ENCODE assay signal across 8 cellular contexts in genomic region chr4:149914521-149915115, GRCh38.
DNase-seq lines count a peak whose midpoint lies in the region; ATAC-seq and TF ChIP-seq lines count a peak whose summit lies in the region.

No MANE protein-coding gene starts in this region.

- CTCF ChIA-PET in activated CD8-positive, alpha-beta T cell treated with anti-CD3 and anti-CD28 coated beads for 36 hours (lab: Charles Lee), result no interaction called here

- peak; percentile 71 for ATAC-seq in HG02588 (IDR thresholded peaks at IDR 0.05; ENCODE audit: unreplicated experiment)
- no peak for ATAC-seq in activated CD8-positive, alpha-beta T cell treated with anti-CD3 and anti-CD28 coated beads for 36 hours

- intact Hi-C loops in activated CD8-positive, alpha-beta T cell treated with anti-CD3 and anti-CD28 coated beads for 36 hours (cut with micrococcal nuclease), result no loop called here
- intact Hi-C loops in lower leg skin (cut with DNase I; ENCODE audit: low total_unique reads), result no loop called here

- H3K27ac Mint-ChIP-seq in activated CD8-positive, alpha-beta T cell treated with anti-CD3 and anti-CD28 coated beads for 36 hours, result no peak overlapping the region

- H3K27ac ChIP-seq in C4-2B, result no peak overlapping the region

- POLR2A ChIA-PET in activated CD8-positive, alpha-beta T cell treated with anti-CD3 and anti-CD28 coated beads for 36 hours (lab: Charles Lee), result no interaction called here

- H3K36me3 Mint-ChIP-seq in activated CD8-positive, alpha-beta T cell treated with anti-CD3 and anti-CD28 coated beads for 36 hours (ENCODE audit: low read depth), result no peaks in the 10 kb centered on the region

- H3K4me3 ChIP-seq in NB4 (ENCODE audit: low read depth, low read length) (no peak overlapping the region), kidney epithelial cell (ENCODE audit: low read depth, low read length) (no peak overlapping the region), lower leg skin (ENCODE audit: low read depth, poor library complexity, severe bottlenecking) (no peak overlapping the region)

- H3K9me3 Mint-ChIP-seq in activated CD8-positive, alpha-beta T cell treated with anti-CD3 and anti-CD28 coated beads for 36 hours, result no peaks in the 10 kb centered on the region

- TF ChIP-seq POLR2A in NB4 (IDR thresholded peaks at IDR 0.05; ENCODE audit: extremely low read depth, insufficient read length) (no peak), lower leg skin (IDR thresholded peaks at IDR 0.05) (no peak)

- DNase-seq in NB4 (ENCODE audit: low read depth) (peak; percentile 55), kidney epithelial cell (ENCODE audit: low read depth) (no peak), lower leg skin (ENCODE audit: low spot score in 2 of 2) (no peak), NOMO-1 treated with dmso at 0.1 percent for 144 hours (lab: John Stamatoyannopoulos, UW; ENCODE audit: unreplicated experiment) (no peak)
- DNase-seq in activated CD8-positive, alpha-beta T cell treated with anti-CD3 and anti-CD28 coated beads for 36 hours, result peak; percentile 60

- no peaks in the 10 kb centered on the region for H3K4me1 Mint-ChIP-seq in activated CD8-positive, alpha-beta T cell treated with anti-CD3 and anti-CD28 coated beads for 36 hours (ENCODE audit: low read depth)

- 43 to 48% methylated on average over 5 of the region's 5 CpGs for WGBS in lower leg skin, 2 donors

- peaks cover 2% of the 10 kb centered on the region for H3K27me3 Mint-ChIP-seq in activated CD8-positive, alpha-beta T cell treated with anti-CD3 and anti-CD28 coated beads for 36 hours

- H3K36me3 ChIP-seq in kidney epithelial cell (ENCODE audit: control insufficient read depth, insufficient read depth, low read length), result no peaks in the 10 kb centered on the region

- peak; percentile 87 for TF ChIP-seq CTCF in C4-2B (conservative IDR thresholded peaks at IDR 0.05)
- peak; percentile 81 for TF ChIP-seq CTCF in GM12872 (IDR thresholded peaks at IDR 0.05; ENCODE audit: insufficient read depth, low read depth, low read length)
- TF ChIP-seq CTCF in NB4 (IDR thresholded peaks at IDR 0.05; ENCODE audit: low read depth, low read length), result peak; percentile 77
- TF ChIP-seq CTCF in activated CD8-positive, alpha-beta T cell treated with anti-CD3 and anti-CD28 coated beads for 36 hours (IDR thresholded peaks at IDR 0.05), result peak; percentile 62
- peak; percentile 79 for TF ChIP-seq CTCF in kidney epithelial cell (IDR thresholded peaks at IDR 0.05; ENCODE audit: insufficient read depth, low read length, poor library complexity, severe bottlenecking)
- TF ChIP-seq CTCF in lower leg skin (IDR thresholded peaks at IDR 0.05), result no peak

- H3K27me3 ChIP-seq in kidney epithelial cell (ENCODE audit: control insufficient read depth, insufficient read depth, low read length), result no peaks in the 10 kb centered on the region

- H3K4me3 Mint-ChIP-seq in activated CD8-positive, alpha-beta T cell treated with anti-CD3 and anti-CD28 coated beads for 36 hours, result no peak overlapping the region

Comparison
In these comparisons a context has a peak if more than half of its experiments do, and no peak if none do; other contexts are left out.
1. CTCF ChIP-seq: peak in C4-2B (single experiment), GM12872 (single experiment), NB4 (single experiment), activated CD8-positive, alpha-beta T cell treated with anti-CD3 and anti-CD28 coated beads for 36 hours (single experiment) and kidney epithelial cell (single experiment); none in lower leg skin (0 of 3).
2. DNase-seq: peak in NB4 (single experiment) and activated CD8-positive, alpha-beta T cell treated with anti-CD3 and anti-CD28 coated beads for 36 hours (single experiment); none in kidney epithelial cell (single experiment), lower leg skin (0 of 2) and NOMO-1 treated with dmso at 0.1 percent for 144 hours (single experiment).